Comparison of ENCODE assay signal across 8 cellular contexts in genomic region chr21:41612674-41613250, GRCh38.
DNase-seq lines count a peak whose midpoint lies in the region; ATAC-seq and TF ChIP-seq lines count a peak whose summit lies in the region.

No MANE protein-coding gene starts in this region.

- H3K23ac ChIP-seq in H9 (ENCODE audit: insufficient read length, low read depth, low read length): no peak overlapping the region

- H3K36me3 ChIP-seq in duodenal mucosa (ENCODE audit: control insufficient read depth in 1 of 2, insufficient read depth in 2 of 2, low read length in 2 of 2): no peaks in the 10 kb centered on the region
- no peaks in the 10 kb centered on the region for H3K36me3 ChIP-seq in stomach

- ATAC-seq in HG02678 (IDR thresholded peaks at IDR 0.05; ENCODE audit: unreplicated experiment): no peak

- no peak overlapping the region for H3K4ac ChIP-seq in H9 (ENCODE audit: low read depth, low read length)

- H3K27me3 ChIP-seq in H9 (ENCODE audit: insufficient read depth, low read length) (no peaks in the 10 kb centered on the region), duodenal mucosa (ENCODE audit: control insufficient read depth in 1 of 2, insufficient read depth in 2 of 2, low read length in 2 of 2) (no peaks in the 10 kb centered on the region), stomach (peaks cover 0 to 5% (median 0%) of the 10 kb centered on the region in 3 donors)

- no peak overlapping the region for H3K4me2 ChIP-seq in H9 (ENCODE audit: insufficient read depth, insufficient read length, low read length)

- H3K4me3 Mint-ChIP-seq in H9: peak overlapping the region in 1 of 2 experiments; percentile 61; a peak in 3 of 5 replicates

- H4K5ac ChIP-seq in H9 (ENCODE audit: insufficient read length, low read depth, low read length): no peak overlapping the region

- no peaks in the 10 kb centered on the region for H3K23me2 ChIP-seq in H9 (ENCODE audit: insufficient read length, low read depth, low read length, poor library complexity, severe bottlenecking)

- TF ChIP-seq EP300 in stomach (IDR thresholded peaks at IDR 0.05): peak; percentile 48

- H4K8ac ChIP-seq in H9 (replicated peaks; ENCODE audit: insufficient read length, low read depth, low read length): no peak overlapping the region

- no peak overlapping the region for H2BK5ac ChIP-seq in H9 (ENCODE audit: insufficient read length, low read length)

- H3K79me2 ChIP-seq in H9 (ENCODE audit: insufficient read depth, low read length): no peaks in the 10 kb centered on the region

- intact Hi-C loops in lower leg skin (cut with DNase I; ENCODE audit: low total_unique reads): loop anchor here (5.0 kb wide), 1 partner anchor 165 kb away; no protein-coding TSS in a partner anchor
- intact Hi-C loops in stomach (cut with DNase I; ENCODE audit: low total_unique reads): loop anchor here (5.0 kb wide), 1 partner anchor 160 kb away; no protein-coding TSS in a partner anchor

- H3K14ac ChIP-seq in H9 (ENCODE audit: insufficient read depth, low read length): no peak overlapping the region

- H3K27ac Mint-ChIP-seq in H9: no peak overlapping the region

- H4K91ac ChIP-seq in H9 (ENCODE audit: insufficient read length, low read depth, low read length): no peak overlapping the region

- H3K9ac ChIP-seq in H9 (ENCODE audit: extremely low read depth, insufficient read length, low read length) (no peak overlapping the region), duodenal mucosa (ENCODE audit: low read depth in 1 of 2, low read length in 2 of 2) (peak overlapping the region in 1 of 2 donors; percentile 51)

- TF ChIP-seq CTCF in H9 (conservative IDR thresholded peaks at IDR 0.05) (peak; percentile 83), lower leg skin (IDR thresholded peaks at IDR 0.05) (peak in 1 of 3 donors; percentile 18), stomach (IDR thresholded peaks at IDR 0.05) (peak in 5 of 7 experiments; percentile 57 to 75 (median 64))

- H3K18ac ChIP-seq in H9 (ENCODE audit: insufficient read length, low read depth, low read length): no peak overlapping the region

- H4K20me1 ChIP-seq in H9 (ENCODE audit: control insufficient read depth, insufficient read depth, insufficient read length): no peaks in the 10 kb centered on the region

- H2AFZ ChIP-seq in H9 (ENCODE audit: low read length): no peak overlapping the region

- no peaks in the 10 kb centered on the region for H3K4me1 ChIP-seq in H9 (ENCODE audit: insufficient read depth, low read length)
- peaks cover 15 to 22% of the 10 kb centered on the region in 2 donors for H3K4me1 ChIP-seq in duodenal mucosa (ENCODE audit: control insufficient read depth in 1 of 2, insufficient read depth in 2 of 2, low read length in 2 of 2)
- H3K4me1 ChIP-seq in stomach: peaks cover 14 to 49% (median 19%) of the 10 kb centered on the region in 4 donors

- no peaks in the 10 kb centered on the region for H3K36me3 Mint-ChIP-seq in H9 (ENCODE audit: insufficient read depth in 1 of 3, low read depth in 3 of 3)

- no peaks in the 10 kb centered on the region for H3K9me3 ChIP-seq in H9 (ENCODE audit: control insufficient read depth, low read depth, low read length)
- H3K9me3 ChIP-seq in duodenal mucosa (ENCODE audit: control insufficient read depth in 1 of 2, low read length in 2 of 2): no peaks in the 10 kb centered on the region
- H3K9me3 ChIP-seq in stomach: no peaks in the 10 kb centered on the region

- DNase-seq in CD1c-positive myeloid dendritic cell (ENCODE audit: extremely low spot score) (peak; percentile 24), H9 (peak; percentile 77), SK-MEL-5 (ENCODE audit: low read depth, low spot score) (peak; percentile 74), lower leg skin (ENCODE audit: low spot score in 2 of 2) (peak; percentile 89 to 96), stomach (peak; percentile 65), NCI-H128 (lab: John Stamatoyannopoulos, UW; ENCODE audit: unreplicated experiment) (no peak)

- H3K4me3 ChIP-seq in duodenal mucosa (ENCODE audit: low read depth in 1 of 2, low read length in 2 of 2) (peak overlapping the region; percentile 15 to 40), lower leg skin (ENCODE audit: low read depth, poor library complexity, severe bottlenecking) (no peak overlapping the region), stomach (peak overlapping the region in 1 of 4 donors; percentile 4)

- in situ Hi-C loops in SK-MEL-5 (cut with HindIII; ENCODE audit: low pct_unique_long_range_greater_than_20kb, low sequenced_read_pairs): loop anchor here (25.0 kb wide), 1 partner anchor 150 kb away; the partner anchor contains the start of gene RIPK4

- no peak overlapping the region for H2AK5ac ChIP-seq in H9 (ENCODE audit: insufficient read length, low read length)

- H3K27ac ChIP-seq in H9 (ENCODE audit: insufficient read length, low read depth, low read length): no peak overlapping the region
- H3K27ac ChIP-seq in duodenal mucosa (ENCODE audit: low read depth, low read length): no peak overlapping the region
- peak overlapping the region; percentile 29 to 78 (median 60) for H3K27ac ChIP-seq in stomach

- no peaks in the 10 kb centered on the region; a peak in 1 of 5 replicates for H3K9me3 Mint-ChIP-seq in H9

- no CpG with 5 or more reads among the region's 15 CpGs for WGBS in H9 (ENCODE audit: extremely low coverage, insufficient read length, low lambda C conversion rate)
- 2 to 12% methylated on average over 8 to 15 of the region's 15 CpGs for WGBS in lower leg skin, 2 donors
- 6 to 22% (median 15%) methylated on average over 9 to 15 of the region's 15 CpGs for WGBS in stomach, 5 donors

- no peak overlapping the region for H3T11ph ChIP-seq in H9 (ENCODE audit: low read length)

- TF ChIP-seq POLR2A in lower leg skin (IDR thresholded peaks at IDR 0.05): no peak
- TF ChIP-seq POLR2A in stomach (IDR thresholded peaks at IDR 0.05): no peak

- no peak overlapping the region for H2BK12ac ChIP-seq in H9 (ENCODE audit: insufficient read length, low read depth, low read length)

- no peak overlapping the region for H2BK15ac ChIP-seq in H9 (ENCODE audit: low read depth, low read length)

- no peak overlapping the region for H2BK20ac ChIP-seq in H9 (ENCODE audit: low read depth, low read length, poor library complexity, severe bottlenecking)

- H3K79me1 ChIP-seq in H9 (ENCODE audit: insufficient read depth, low read depth, low read length, poor library complexity, severe bottlenecking): no peaks in the 10 kb centered on the region

- H3K4me1 Mint-ChIP-seq in H9: peaks cover 14 to 21% of the 10 kb centered on the region in 2 experiments

- no peak overlapping the region for H2BK120ac ChIP-seq in H9 (ENCODE audit: low read depth, low read length, poor library complexity, severe bottlenecking)

- no peak overlapping the region for H3K56ac ChIP-seq in H9 (ENCODE audit: insufficient read length, low read depth, low read length)

- H3K27me3 Mint-ChIP-seq in H9 (ENCODE audit: low read depth): peaks cover 1% of the 10 kb centered on the region

Comparison
In these comparisons a context has a peak if more than half of its experiments do, and no peak if none do; other contexts are left out.
1. H3K27ac ChIP-seq: peak in stomach (5 of 5); none in H9 (single experiment) and duodenal mucosa (single experiment).